ENCODE assay signal across 8 cellular contexts in the genomic region with DNA sequence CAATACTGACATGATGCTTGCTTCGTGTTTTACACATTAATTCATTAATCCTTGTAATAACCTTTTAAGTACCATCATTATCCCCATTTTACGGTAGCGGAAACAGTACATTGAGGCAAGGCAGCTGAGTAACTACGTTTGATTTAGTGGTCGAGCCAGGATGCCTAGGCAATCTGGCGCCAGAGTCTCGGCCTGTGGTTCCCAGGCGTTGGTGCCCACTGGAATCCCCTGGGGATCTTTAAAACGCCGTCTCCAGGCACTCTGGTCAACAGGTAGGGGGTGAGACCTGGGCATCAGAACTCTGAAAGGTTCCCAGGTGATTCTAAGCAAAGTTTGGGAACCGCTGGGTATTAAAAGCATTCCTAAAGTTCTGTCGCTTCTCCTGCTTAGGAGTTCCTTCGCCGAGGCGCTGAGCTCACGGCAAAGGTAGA. TPM values are rescaled to one million over a fixed set of nuclear protein-coding genes. Genes with fewer than 3 reads are reported as not detected.
DNase-seq lines count a peak whose midpoint lies in the region; ATAC-seq and TF ChIP-seq lines count a peak whose summit lies in the region.

No MANE protein-coding gene starts in this region.

- no peaks in the 10 kb centered on the region for H3K36me3 Mint-ChIP-seq in glutamatergic neuron (ENCODE audit: unreplicated experiment)

- no peak for ATAC-seq in HG03280 (IDR thresholded peaks at IDR 0.05; ENCODE audit: unreplicated experiment)

- H3K9me3 Mint-ChIP-seq in glutamatergic neuron (ENCODE audit: unreplicated experiment) = peaks cover 8% of the 10 kb centered on the region

- H3K36me3 ChIP-seq in skeletal muscle tissue (ENCODE audit: control insufficient read depth in 3 of 3, insufficient read depth in 3 of 3, low read length in 3 of 3) = no peaks in the 10 kb centered on the region

- H3K27me3 Mint-ChIP-seq in glutamatergic neuron (ENCODE audit: unreplicated experiment) = peaks cover 3% of the 10 kb centered on the region

- H3K27ac ChIP-seq in skeletal muscle tissue (ENCODE audit: low read depth, low read length) = peak overlapping the region; percentile 82

- peaks cover 8 to 14% (median 13%) of the 10 kb centered on the region in 3 donors for H3K4me1 ChIP-seq in skeletal muscle tissue (ENCODE audit: control insufficient read depth in 3 of 3, insufficient read depth in 3 of 3, low read length in 3 of 3)

- H3K27ac Mint-ChIP-seq in glutamatergic neuron (ENCODE audit: unreplicated experiment) = no peak overlapping the region

- H3K4me3 Mint-ChIP-seq in glutamatergic neuron (ENCODE audit: unreplicated experiment) = peak overlapping the region; percentile 78

- peak overlapping the region; percentile 86 to 91 (median 90) for H3K9ac ChIP-seq in skeletal muscle tissue (ENCODE audit: low read depth in 1 of 3, low read length in 3 of 3)

- H3K4me3 ChIP-seq in skeletal muscle tissue (ENCODE audit: low read length in 3 of 3) = peak overlapping the region; percentile 81 to 88 (median 82)

- no peaks in the 10 kb centered on the region for H3K27me3 ChIP-seq in skeletal muscle tissue (ENCODE audit: control insufficient read depth in 3 of 3, insufficient read depth in 3 of 3, low read length in 3 of 3)

- DNase-seq in NCI-H2171 (lab: John Stamatoyannopoulos, UW) = peak; percentile 6
- no peak for DNase-seq in NCI-H2171 treated with DMSO at 0.1 percent for 48 hours (lab: John Stamatoyannopoulos, UW)
- DNase-seq in SK-N-DZ (ENCODE audit: low spot score) = peak; percentile 15
- no peak for DNase-seq in glutamatergic neuron
- no peak for DNase-seq in NCI-H524 treated with DMSO at 0.1 percent for 48 hours (lab: John Stamatoyannopoulos, UW)
- DNase-seq in NCI-H128 (lab: John Stamatoyannopoulos, UW; ENCODE audit: unreplicated experiment) = no peak

- no peaks in the 10 kb centered on the region for H3K9me3 ChIP-seq in skeletal muscle tissue (ENCODE audit: control insufficient read depth in 3 of 3, low read length in 3 of 3)

- H3K4me1 Mint-ChIP-seq in glutamatergic neuron (ENCODE audit: low read depth, unreplicated experiment) = peaks cover 15% of the 10 kb centered on the region

- TF ChIP-seq CTCF in glutamatergic neuron (IDR thresholded peaks at IDR 0.05; ENCODE audit: partially characterized antibody, unreplicated experiment) = no peak

RNA-seq across cellular contexts. Expression of gene DTNBP1, which starts 1.0 kb away (rescaled TPM):
- polyA plus RNA-seq in SK-N-DZ (2014; cell fraction: cytosol; rRNA removed) = 7.1 and 10.8 TPM in 2 replicates
- polyA plus RNA-seq in SK-N-DZ (2014; cell fraction: nucleus; rRNA removed) = 6.8 and 21.8 TPM in 2 replicates
- 13.2 TPM for total RNA-seq in glutamatergic neuron (ENCODE audit: unreplicated experiment)
- total RNA-seq in skeletal muscle tissue = 15.1 TPM

Comparison
In these comparisons a context has a peak if more than half of its experiments do, and no peak if none do; other contexts are left out.
1. DNase-seq: peak in NCI-H2171 (single experiment) and SK-N-DZ (single experiment); none in NCI-H2171 treated with DMSO at 0.1 percent for 48 hours (single experiment), glutamatergic neuron (single experiment), NCI-H524 treated with DMSO at 0.1 percent for 48 hours (single experiment) and NCI-H128 (single experiment).